ENCODE assay signal across 4 cellular contexts in genomic region chr12:85504624-85505023, GRCh38.
"Had no signal": no experiment of that assay in that cellular context is flagged by ENCODE, and none has a peak within 500 bp of the region (broad histone marks: within the 10 kb centered on the region; RNA-seq: fewer than 3 reads in every experiment).

No MANE protein-coding gene starts in this region.

- DNase-seq: KBM-7, KG1 had no signal

- H3K27ac ChIP-seq: HL-60, KMS-11 had no signal

- H3K4me2 ChIP-seq: KMS-11 had no signal

- H3K9ac ChIP-seq: KMS-11 had no signal
